14 cellular contexts compared by ENCODE assay signal in the genomic region with DNA sequence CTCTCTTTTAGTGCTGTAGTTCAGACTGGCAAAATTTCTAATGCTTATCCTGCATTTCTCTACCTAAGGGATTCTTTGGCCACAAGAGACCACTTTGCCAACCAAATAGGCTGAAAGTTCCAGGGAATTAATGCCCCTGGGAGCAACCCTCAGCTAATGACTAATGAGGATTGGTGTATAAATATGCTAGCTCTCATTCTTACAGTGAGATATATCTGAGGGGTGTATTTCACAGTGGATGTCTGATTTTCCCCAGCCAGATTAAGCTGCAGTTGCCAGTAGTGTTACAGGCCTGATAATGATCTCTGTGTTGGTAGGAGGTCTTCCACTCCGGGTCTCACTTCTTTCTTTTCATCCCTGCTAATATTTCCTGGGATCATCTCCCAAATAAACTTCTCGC.
A peak's percentile ranks its signal among the peaks of the same experiment; 100 is the strongest.
DNase-seq lines count a peak whose midpoint lies in the region; ATAC-seq and TF ChIP-seq lines count a peak whose summit lies in the region.
"Had no signal": no experiment of that assay in that cellular context is flagged by ENCODE, and none has a peak within 500 bp of the region (broad histone marks: within the 10 kb centered on the region; RNA-seq: fewer than 3 reads in every experiment).

No MANE protein-coding gene starts in this region.

- peaks cover 68% of the 10 kb centered on the region for H3K79me2 ChIP-seq in HCT116 (ENCODE audit: insufficient read depth, low read length)

- H3K27ac ChIP-seq in HCT116 (ENCODE audit: low read depth, low read length) (peak overlapping the region; percentile 79), body of pancreas (peak overlapping the region in 3 of 4 donors; percentile 38 to 50 (median 45)), tibial artery (peak overlapping the region; percentile 27 to 57), sigmoid colon (peak overlapping the region in 2 of 4 donors; percentile 46 to 47)
- H3K27ac ChIP-seq: HL-60, right atrium auricular region, SK-N-MC had no signal

- POLR2A ChIA-PET in HCT116 (lab: Charles Lee): interaction anchor here (0.7 to 2.5 kb wide), 2 partner anchors 13 to 89 kb away, joined by 3 to 13 read pairs; partner anchors contain the start of gene GULP1

- H3K9ac ChIP-seq in HCT116 (ENCODE audit: low read length): peak overlapping the region; percentile 51

- TF ChIP-seq EP300 in sigmoid colon (IDR thresholded peaks at IDR 0.05): no peak

- H3K36me3 ChIP-seq in HCT116 (ENCODE audit: control insufficient read depth in 1 of 2, insufficient read depth in 2 of 2, low read length in 2 of 2) (peaks cover 0 to 23% of the 10 kb centered on the region in 2 experiments; a peak in 2 of 4 replicates), body of pancreas (replicated peaks in 1 of 2; ENCODE audit: insufficient read depth in 1 of 2, low read depth in 2 of 2) (no peaks in the 10 kb centered on the region), tibial artery (peaks cover 7 to 23% (median 19%) of the 10 kb centered on the region in 3 donors), sigmoid colon (peaks cover 0 to 17% (median 3%) of the 10 kb centered on the region in 4 donors)
- H3K36me3 ChIP-seq: right atrium auricular region had no signal

- ATAC-seq in HCT116: peak; percentile 54
- ATAC-seq in body of pancreas: no peak
- no peak for ATAC-seq in HG03354 (IDR thresholded peaks at IDR 0.05; ENCODE audit: poor library complexity, severe bottlenecking, unreplicated experiment)
- ATAC-seq: activated CD8-positive, alpha-beta T cell treated with anti-CD3 and anti-CD28 coated beads, Interleukin-2, amount 10 ng/mL, durations not matched to agents 7 days and 5 days; esophagus mucosa had no signal

- H4K20me1 ChIP-seq in HCT116 (ENCODE audit: insufficient read depth): no peaks in the 10 kb centered on the region

- peak overlapping the region; percentile 14 to 41 for H3K4me3 ChIP-seq in HCT116 (replicated peaks in 1 of 2; ENCODE audit: low read depth in 1 of 2, low read length in 2 of 2)
- no peak overlapping the region for H3K4me3 ChIP-seq in body of pancreas
- peak overlapping the region in 1 of 2 donors; percentile 28 for H3K4me3 ChIP-seq in tibial artery
- no peak overlapping the region for H3K4me3 ChIP-seq in sigmoid colon
- H3K4me3 ChIP-seq: right atrium auricular region, SK-N-MC had no signal

- peaks cover 5 to 9% of the 10 kb centered on the region in 2 experiments; a peak in 2 of 4 replicates for H3K9me3 ChIP-seq in HCT116 (ENCODE audit: control insufficient read depth in 1 of 2, insufficient read depth in 1 of 2, low read depth in 1 of 2, low read length in 2 of 2)
- H3K9me3 ChIP-seq in body of pancreas: no peaks in the 10 kb centered on the region
- H3K9me3 ChIP-seq in tibial artery: no peaks in the 10 kb centered on the region
- H3K9me3 ChIP-seq in sigmoid colon: no peaks in the 10 kb centered on the region
- H3K9me3 ChIP-seq: right atrium auricular region had no signal

- intact Hi-C loops in HCT116 (cut with micrococcal nuclease) (loop anchor here (2.0 to 5.0 kb wide), 2 partner anchors 89 to 115 kb away; no protein-coding TSS in a partner anchor), body of pancreas (cut with DNase I) (no loop called here), tibial artery (cut with DNase I; ENCODE audit: low total_unique reads) (no loop called here), sigmoid colon (cut with DNase I) (no loop called here)

- no peak for TF ChIP-seq RAD21 in HCT116 (IDR thresholded peaks at IDR 0.05; ENCODE audit: low read depth)

- BruUV-seq in HCT116 (replicated peaks; lab: Mats Ljungman, UMichigan): TSS peak; percentile 26

- RAD21 ChIA-PET in HCT116 (lab: Charles Lee; ENCODE audit: low non-redundant PET in 1 of 2, low total read pairs in 2 of 2, uncharacterized antibody in 2 of 2, unreplicated experiment in 2 of 2): no interaction called here

- H3K4me1 ChIP-seq in HCT116 (ENCODE audit: control insufficient read depth in 1 of 2, insufficient read depth in 2 of 2, low read length in 2 of 2) (peaks cover 47 to 57% of the 10 kb centered on the region in 2 experiments), body of pancreas (peaks cover 16% of the 10 kb centered on the region), tibial artery (peaks cover 0 to 28% (median 4%) of the 10 kb centered on the region in 4 donors), sigmoid colon (peaks cover 0 to 17% (median 13%) of the 10 kb centered on the region in 4 donors)

- WGBS in body of pancreas, 2 donors: 81 to 93% methylated on average over 2 of the region's 2 CpGs
- WGBS in sigmoid colon, 2 donors: 76 to 87% methylated on average over 2 of the region's 2 CpGs

- CTCF ChIA-PET in HCT116 (lab: Charles Lee): interaction anchor here (2.1 kb wide), 1 partner anchor 89 kb away, joined by 6 read pairs; no protein-coding TSS in a partner anchor

- H3K4me2 ChIP-seq in HCT116 (ENCODE audit: low read length): peak overlapping the region; percentile 60

- DNase-seq in HCT116 (ENCODE audit: low read depth, low spot score): no peak
- no peak for DNase-seq in body of pancreas
- peak; percentile 66 for DNase-seq in kidney glomerular epithelial cell (lab: John Stamatoyannopoulos, UW)
- no peak for DNase-seq in tibial artery
- DNase-seq in sigmoid colon: no peak
- DNase-seq in HK-2 (ENCODE audit: unreplicated experiment): no peak
- DNase-seq: activated CD8-positive, alpha-beta T cell treated with anti-CD3 and anti-CD28 coated beads, Interleukin-2, amount 10 ng/mL, durations not matched to agents 7 days and 5 days; CD4-positive, alpha-beta memory T cell; cerebellar nuclear complex had no signal

- H3K27me3 ChIP-seq in HCT116 (ENCODE audit: insufficient read depth, low read length) (no peaks in the 10 kb centered on the region), body of pancreas (no peaks in the 10 kb centered on the region), tibial artery (no peaks in the 10 kb centered on the region), sigmoid colon (no peaks in the 10 kb centered on the region)
- H3K27me3 ChIP-seq: right atrium auricular region had no signal

- no peak for TF ChIP-seq POLR2A in HCT116 (IDR thresholded peaks at IDR 0.05; ENCODE audit: borderline replicate concordance, extremely low read depth, insufficient read depth, insufficient read length)
- TF ChIP-seq POLR2A in body of pancreas (IDR thresholded peaks at IDR 0.05): no peak
- no peak for TF ChIP-seq POLR2A in sigmoid colon (IDR thresholded peaks at IDR 0.05)

- H2AFZ ChIP-seq in HCT116 (ENCODE audit: low read depth, low read length, poor library complexity, severe bottlenecking): no peak overlapping the region

- TF ChIP-seq CTCF in HCT116 (IDR thresholded peaks at IDR 0.05 in 2 of 3, conservative IDR thresholded peaks at IDR 0.05 in 1 of 3; ENCODE audit: borderline replicate concordance in 1 of 3, insufficient read depth in 1 of 3, low read depth in 2 of 3, low read length in 2 of 3) (no peak), body of pancreas (IDR thresholded peaks at IDR 0.05) (no peak), tibial artery (IDR thresholded peaks at IDR 0.05) (no peak), sigmoid colon (IDR thresholded peaks at IDR 0.05) (no peak)

- H3K9me2 ChIP-seq in HCT116 (ENCODE audit: insufficient read depth): no peaks in the 10 kb centered on the region

TF ChIP-seq in HCT116, 20 proteins besides CTCF, POLR2A, EP300 and RAD21 (continues in another document):
- TF ChIP-seq, protein P1, sequence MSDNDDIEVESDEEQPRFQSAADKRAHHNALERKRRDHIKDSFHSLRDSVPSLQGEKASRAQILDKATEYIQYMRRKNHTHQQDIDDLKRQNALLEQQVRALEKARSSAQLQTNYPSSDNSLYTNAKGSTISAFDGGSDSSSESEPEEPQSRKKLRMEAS (IDR thresholded peaks at IDR 0.05): no peak
- TF ChIP-seq ZNF274 (IDR thresholded peaks at IDR 0.05; ENCODE audit: low read depth, low read length) (no peak), POLR2AphosphoS5 (IDR thresholded peaks at IDR 0.05; ENCODE audit: low read depth, low read length) (no peak), JUND (IDR thresholded peaks at IDR 0.05) (no peak), CEBPB (IDR thresholded peaks at IDR 0.05; ENCODE audit: low read depth) (no peak), SP1 (IDR thresholded peaks at IDR 0.05; ENCODE audit: low read depth) (no peak), ATF3 (IDR thresholded peaks at IDR 0.05) (no peak), SIN3A (IDR thresholded peaks at IDR 0.05; ENCODE audit: low read depth) (no peak), ZFX (IDR thresholded peaks at IDR 0.05) (no peak), SRF (IDR thresholded peaks at IDR 0.05; ENCODE audit: low read depth) (no peak), CBX3 (IDR thresholded peaks at IDR 0.05; ENCODE audit: low read depth) (no peak), EGR1 (IDR thresholded peaks at IDR 0.05; ENCODE audit: low read depth) (no peak), YY1 (IDR thresholded peaks at IDR 0.05; ENCODE audit: extremely low read depth, insufficient replicate concordance, low read depth, low read length) (no peak)
- TF ChIP-seq, protein P2, sequence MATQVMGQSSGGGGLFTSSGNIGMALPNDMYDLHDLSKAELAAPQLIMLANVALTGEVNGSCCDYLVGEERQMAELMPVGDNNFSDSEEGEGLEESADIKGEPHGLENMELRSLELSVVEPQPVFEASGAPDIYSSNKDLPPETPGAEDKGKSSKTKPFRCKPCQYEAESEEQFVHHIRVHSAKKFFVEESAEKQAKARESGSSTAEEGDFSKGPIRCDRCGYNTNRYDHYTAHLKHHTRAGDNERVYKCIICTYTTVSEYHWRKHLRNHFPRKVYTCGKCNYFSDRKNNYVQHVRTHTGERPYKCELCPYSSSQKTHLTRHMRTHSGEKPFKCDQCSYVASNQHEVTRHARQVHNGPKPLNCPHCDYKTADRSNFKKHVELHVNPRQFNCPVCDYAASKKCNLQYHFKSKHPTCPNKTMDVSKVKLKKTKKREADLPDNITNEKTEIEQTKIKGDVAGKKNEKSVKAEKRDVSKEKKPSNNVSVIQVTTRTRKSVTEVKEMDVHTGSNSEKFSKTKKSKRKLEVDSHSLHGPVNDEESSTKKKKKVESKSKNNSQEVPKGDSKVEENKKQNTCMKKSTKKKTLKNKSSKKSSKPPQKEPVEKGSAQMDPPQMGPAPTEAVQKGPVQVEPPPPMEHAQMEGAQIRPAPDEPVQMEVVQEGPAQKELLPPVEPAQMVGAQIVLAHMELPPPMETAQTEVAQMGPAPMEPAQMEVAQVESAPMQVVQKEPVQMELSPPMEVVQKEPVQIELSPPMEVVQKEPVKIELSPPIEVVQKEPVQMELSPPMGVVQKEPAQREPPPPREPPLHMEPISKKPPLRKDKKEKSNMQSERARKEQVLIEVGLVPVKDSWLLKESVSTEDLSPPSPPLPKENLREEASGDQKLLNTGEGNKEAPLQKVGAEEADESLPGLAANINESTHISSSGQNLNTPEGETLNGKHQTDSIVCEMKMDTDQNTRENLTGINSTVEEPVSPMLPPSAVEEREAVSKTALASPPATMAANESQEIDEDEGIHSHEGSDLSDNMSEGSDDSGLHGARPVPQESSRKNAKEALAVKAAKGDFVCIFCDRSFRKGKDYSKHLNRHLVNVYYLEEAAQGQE (IDR thresholded peaks at IDR 0.05; ENCODE audit: low read depth): no peak

Comparison
In these comparisons a context has a peak if more than half of its experiments do, and no peak if none do; other contexts are left out.
1. H3K4me3 ChIP-seq: peak in HCT116 (2 of 2); none in body of pancreas (0 of 2) and sigmoid colon (0 of 4).